In the genomic region with DNA sequence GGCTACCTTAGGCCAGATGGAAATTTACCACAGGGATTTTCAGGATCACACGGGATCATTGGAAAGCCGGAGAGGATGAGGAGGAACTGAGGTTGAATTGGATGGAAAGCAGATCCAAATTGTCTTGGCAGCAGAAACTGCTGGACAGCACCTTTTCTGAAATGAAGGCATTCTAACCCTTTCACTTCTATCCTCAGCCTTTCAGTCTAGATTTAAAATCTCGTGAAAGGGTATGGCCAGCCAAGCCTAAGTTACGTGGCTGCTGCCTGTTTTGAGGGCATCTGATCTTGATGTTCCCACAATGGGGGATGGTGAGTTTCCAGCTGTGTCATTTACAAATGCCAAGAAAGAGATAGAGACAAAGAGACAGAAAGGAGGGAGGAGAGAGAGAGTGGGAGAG, we compare ENCODE assay signal across 28 cellular contexts.
"Had no signal": no experiment of that assay in that cellular context is flagged by ENCODE, and none has a peak within 500 bp of the region (broad histone marks: within the 10 kb centered on the region; RNA-seq: fewer than 3 reads in every experiment).

No MANE protein-coding gene starts in this region.

- H3K4me2 ChIP-seq: smooth muscle cell had no signal

- H3K4me1 ChIP-seq: adrenal gland, body of pancreas, esophagus squamous epithelium, lower lobe of right lung, pancreas, prostate gland, stomach, upper lobe of left lung, vagina had no signal

- FAIRE-seq: colon, pancreas had no signal

- H3K27me3 ChIP-seq: adrenal gland, body of pancreas, esophagus squamous epithelium, pancreas, stomach, thyroid gland, upper lobe of left lung, vagina had no signal

- H3K9me3 ChIP-seq: adrenal gland, body of pancreas, esophagus squamous epithelium, lower lobe of right lung, mucosa of descending colon, pancreas, prostate gland, stomach, thyroid gland, upper lobe of left lung, vagina had no signal

- H3K27ac ChIP-seq: adrenal gland, body of pancreas, epithelial cell of prostate, esophagus squamous epithelium, lower lobe of right lung, pancreas, prostate gland, stomach, thyroid gland, upper lobe of left lung, vagina had no signal

- H3K36me3 ChIP-seq: adrenal gland, esophagus squamous epithelium, lower lobe of right lung, pancreas, prostate gland, stomach, thyroid gland, upper lobe of left lung, vagina had no signal

- ATAC-seq: body of pancreas; left lobe of liver; lower lobe of right lung; mucosa of descending colon; pancreas; stimulated activated naive B cell treated with anti-CD40 and anti-IgM and Interleukin-4, amounts not matched to agents 10 μg/mL and 1 μg/mL and 100 μg/mL, for 72 hours; T-cell had no signal

- H3K4me3 ChIP-seq: adrenal gland, body of pancreas, esophagus squamous epithelium, lower lobe of right lung, mucosa of descending colon, pancreas, prostate gland, smooth muscle cell, stomach, thyroid gland, upper lobe of left lung, vagina had no signal

- DNase-seq: activated CD4-positive, alpha-beta T cell treated with anti-CD3 and anti-CD28 coated beads for 4 hours; activated CD4-positive, alpha-beta T cell treated with anti-CD3 and anti-CD28 coated beads, Interleukin-2, amount 50 U/mL, for 4 hours; activated CD8-positive, alpha-beta memory T cell treated with anti-CD3 and anti-CD28 coated beads for 24 hours; activated effector memory CD4-positive, alpha-beta T cell treated with Interleukin-2 at 50 U/mL for 16 hours; activated naive CD4-positive, alpha-beta T cell treated with Interleukin-2 at 50 U/mL for 16 hours; adrenal gland; aorta; body of pancreas; effector CD8-positive, alpha-beta T cell; esophagus squamous epithelium; foreskin melanocyte; lower lobe of right lung; mucosa of descending colon; nucleus accumbens; pancreas; stimulated activated CD4-positive, alpha-beta T cell treated with anti-CD3 and anti-CD28 coated beads, Interleukin-15, amount 100 ng/mL, for 24 hours; stimulated activated CD4-positive, alpha-beta T cell treated with anti-CD3 and anti-CD28 coated beads, Interleukin-2, amount 100 ng/mL, for 24 hours; stimulated activated naive B cell treated with anti-CD40 and anti-IgM and Interleukin-4, amounts not matched to agents 10 μg/mL and 1 μg/mL and 100 μg/mL, for 72 hours; stomach; T-cell; thyroid gland; upper lobe of left lung had no signal
